Comparison of ENCODE assay signal across 8 cellular contexts in the genomic region with DNA sequence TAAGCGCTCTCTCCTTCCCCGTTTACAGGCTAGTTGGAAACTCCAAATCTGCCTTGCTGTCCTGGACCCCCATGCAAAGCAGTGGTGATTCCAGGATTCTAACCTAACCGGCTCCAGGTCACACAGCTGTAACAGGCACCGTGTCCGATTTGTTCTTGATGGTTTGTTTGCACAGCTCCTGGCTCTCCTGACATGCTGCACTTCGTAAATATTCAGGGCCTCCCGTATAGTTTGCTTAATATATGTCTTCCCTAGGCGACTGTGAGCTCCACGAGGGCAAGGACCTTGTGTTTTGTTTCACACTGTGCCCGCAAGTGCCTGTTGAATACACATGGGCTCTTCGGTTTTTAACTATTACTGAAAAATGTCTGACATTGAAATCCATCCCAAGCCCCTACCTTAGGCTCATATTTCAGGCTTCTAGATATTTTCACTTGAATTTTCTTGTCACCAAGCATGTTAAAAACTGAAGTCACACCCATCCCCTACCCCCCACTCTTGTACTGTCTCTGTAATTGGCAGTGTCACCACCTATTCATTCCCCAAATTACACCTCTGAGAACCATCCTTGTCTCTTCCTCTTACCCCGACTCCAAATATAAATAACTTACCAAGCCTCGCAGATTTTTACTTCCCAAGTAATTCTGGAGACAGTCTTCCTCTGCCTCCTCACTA. TPM values are rescaled to one million over a fixed set of nuclear protein-coding genes. Genes with fewer than 3 reads are reported as not detected.
DNase-seq lines count a peak whose midpoint lies in the region; ATAC-seq and TF ChIP-seq lines count a peak whose summit lies in the region.

No MANE protein-coding gene starts in this region.

- no peaks in the 10 kb centered on the region for H3K27me3 ChIP-seq in effector memory CD4-positive, alpha-beta T cell (replicated peaks; ENCODE audit: control insufficient read depth, insufficient read depth, low read length, poor library complexity, severe bottlenecking)
- H3K27me3 ChIP-seq in prostate gland (replicated peaks; ENCODE audit: insufficient read depth) = no peaks in the 10 kb centered on the region

- TF ChIP-seq CTCF in prostate gland (IDR thresholded peaks at IDR 0.05) = no peak

- 12% methylated on average over 13 of the region's 13 CpGs for WGBS in prostate gland

- ATAC-seq in GM18858 (IDR thresholded peaks at IDR 0.05; ENCODE audit: unreplicated experiment) (peak; percentile 0), GM19395 (IDR thresholded peaks at IDR 0.05; ENCODE audit: unreplicated experiment) (no peak)

- no peaks in the 10 kb centered on the region for H3K9me3 ChIP-seq in effector memory CD4-positive, alpha-beta T cell (ENCODE audit: control insufficient read depth, low read length)
- H3K9me3 ChIP-seq in prostate gland = no peaks in the 10 kb centered on the region

- intact Hi-C loops in prostate gland (cut with DNase I) = no loop called here

- no peak for TF ChIP-seq POLR2A in prostate gland (IDR thresholded peaks at IDR 0.05)

- peaks cover 25% of the 10 kb centered on the region for H3K4me1 ChIP-seq in effector memory CD4-positive, alpha-beta T cell (ENCODE audit: control insufficient read depth, insufficient read depth, low read length, poor library complexity, severe bottlenecking)
- peaks cover 10% of the 10 kb centered on the region for H3K4me1 ChIP-seq in prostate gland (replicated peaks)

- peak overlapping the region; percentile 67 for H3K4me3 ChIP-seq in effector memory CD4-positive, alpha-beta T cell (ENCODE audit: insufficient read depth, low read depth, low read length, poor library complexity, severe bottlenecking)
- peak overlapping the region; percentile 89 to 90 for H3K4me3 ChIP-seq in prostate gland

- peak; percentile 45 for DNase-seq in NCI-H187 treated with DMSO at 0.1 percent for 48 hours (lab: John Stamatoyannopoulos, UW)
- DNase-seq in effector memory CD4-positive, alpha-beta T cell = no peak
- peak; percentile 68 for DNase-seq in prostate gland (ENCODE audit: low spot score)
- DNase-seq in NCI-H524 treated with DMSO at 0.1 percent for 48 hours (lab: John Stamatoyannopoulos, UW) = no peak
- no peak for DNase-seq in CD1c-positive myeloid dendritic cell (ENCODE audit: extremely low spot score)
- no peak for DNase-seq in NOMO-1 treated with DMSO at 0.1 percent for 48 hours (lab: John Stamatoyannopoulos, UW; ENCODE audit: unreplicated experiment)

- no peaks in the 10 kb centered on the region for H3K36me3 ChIP-seq in effector memory CD4-positive, alpha-beta T cell (ENCODE audit: control insufficient read depth, insufficient read depth, low read length)
- H3K36me3 ChIP-seq in prostate gland = no peaks in the 10 kb centered on the region

- H3K27ac ChIP-seq in effector memory CD4-positive, alpha-beta T cell (ENCODE audit: insufficient read depth, low read length, poor library complexity, severe bottlenecking) = peak overlapping the region; percentile 91
- H3K27ac ChIP-seq in prostate gland = peak overlapping the region; percentile 98

RNA-seq across cellular contexts. Expression of gene PUM2, which starts 1.0 kb away (rescaled TPM):
- 10 to 100 TPM; 60.8 to 89.0 TPM for total RNA-seq in prostate gland

Comparison
In these comparisons a context has a peak if more than half of its experiments do, and no peak if none do; other contexts are left out.
1. DNase-seq: peak in NCI-H187 treated with DMSO at 0.1 percent for 48 hours (single experiment) and prostate gland (single experiment); none in effector memory CD4-positive, alpha-beta T cell (0 of 3), NCI-H524 treated with DMSO at 0.1 percent for 48 hours (single experiment), CD1c-positive myeloid dendritic cell (single experiment) and NOMO-1 treated with DMSO at 0.1 percent for 48 hours (single experiment).